In the genomic region with DNA sequence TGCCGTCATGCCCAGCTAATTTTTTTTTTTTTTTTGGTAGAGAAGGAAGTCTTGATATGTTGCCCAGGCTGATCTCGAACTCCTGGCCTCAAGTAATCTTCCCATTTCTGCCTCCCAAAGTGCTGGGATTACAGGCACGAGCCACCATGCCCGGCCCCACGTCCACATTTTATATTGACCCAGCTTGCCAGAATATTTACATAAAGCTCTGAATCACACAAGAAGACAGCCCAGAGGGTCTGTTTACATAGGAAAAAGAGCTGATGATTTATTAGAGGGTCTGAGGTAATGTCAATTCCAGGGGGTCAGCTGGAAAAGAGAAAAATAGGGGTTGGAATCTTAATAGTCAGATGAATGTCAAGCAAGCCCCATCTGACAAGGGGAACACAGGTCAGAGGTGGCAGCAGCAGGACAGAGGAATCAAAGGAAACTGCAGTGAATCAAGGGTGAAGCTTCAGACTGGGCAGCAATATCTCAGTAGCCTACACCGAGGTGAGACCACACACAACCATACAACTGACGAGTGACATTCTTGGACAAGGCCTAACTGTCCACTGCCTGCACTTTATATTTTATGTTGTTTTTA, we compare ENCODE assay signal across 1 cellular context.
TF ChIP-seq lines count a peak whose summit lies in the region.

No MANE protein-coding gene starts in this region.

TF ChIP-seq in HepG2, 621 proteins besides CTCF, POLR2A, EP300 and RAD21 (continued from another document and continues in another):
- TF ChIP-seq, protein P1, sequence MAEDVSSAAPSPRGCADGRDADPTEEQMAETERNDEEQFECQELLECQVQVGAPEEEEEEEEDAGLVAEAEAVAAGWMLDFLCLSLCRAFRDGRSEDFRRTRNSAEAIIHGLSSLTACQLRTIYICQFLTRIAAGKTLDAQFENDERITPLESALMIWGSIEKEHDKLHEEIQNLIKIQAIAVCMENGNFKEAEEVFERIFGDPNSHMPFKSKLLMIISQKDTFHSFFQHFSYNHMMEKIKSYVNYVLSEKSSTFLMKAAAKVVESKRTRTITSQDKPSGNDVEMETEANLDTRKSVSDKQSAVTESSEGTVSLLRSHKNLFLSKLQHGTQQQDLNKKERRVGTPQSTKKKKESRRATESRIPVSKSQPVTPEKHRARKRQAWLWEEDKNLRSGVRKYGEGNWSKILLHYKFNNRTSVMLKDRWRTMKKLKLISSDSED (CRISPR knock-in tag; IDR thresholded peaks at IDR 0.05): no peak
- no peak for TF ChIP-seq FOXO1 (CRISPR knock-in tag; IDR thresholded peaks at IDR 0.05)
- 0 out of 2 replicates have a peak, but pooled peaks have one; percentile 24 for TF ChIP-seq JUN (CRISPR knock-in tag; IDR thresholded peaks at IDR 0.05)
- TF ChIP-seq, protein P2, sequence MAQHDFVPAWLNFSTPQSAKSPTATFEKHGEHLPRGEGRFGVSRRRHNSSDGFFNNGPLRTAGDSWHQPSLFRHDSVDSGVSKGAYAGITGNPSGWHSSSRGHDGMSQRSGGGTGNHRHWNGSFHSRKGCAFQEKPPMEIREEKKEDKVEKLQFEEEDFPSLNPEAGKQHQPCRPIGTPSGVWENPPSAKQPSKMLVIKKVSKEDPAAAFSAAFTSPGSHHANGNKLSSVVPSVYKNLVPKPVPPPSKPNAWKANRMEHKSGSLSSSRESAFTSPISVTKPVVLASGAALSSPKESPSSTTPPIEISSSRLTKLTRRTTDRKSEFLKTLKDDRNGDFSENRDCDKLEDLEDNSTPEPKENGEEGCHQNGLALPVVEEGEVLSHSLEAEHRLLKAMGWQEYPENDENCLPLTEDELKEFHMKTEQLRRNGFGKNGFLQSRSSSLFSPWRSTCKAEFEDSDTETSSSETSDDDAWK (CRISPR knock-in tag; IDR thresholded peaks at IDR 0.05): no peak
- peak; percentile 47; the same call in 1 of the 2 replicates for TF ChIP-seq CREM (IDR thresholded peaks at IDR 0.05)
- TF ChIP-seq CREM (CRISPR knock-in tag; IDR thresholded peaks at IDR 0.05): no peak
- no peak for TF ChIP-seq JUNB (CRISPR knock-in tag; IDR thresholded peaks at IDR 0.05; ENCODE audit: borderline replicate concordance)
- TF ChIP-seq PHF21A (CRISPR knock-in tag; IDR thresholded peaks at IDR 0.05): peak; percentile 79
- no peak for TF ChIP-seq BRCA1 (CRISPR knock-in tag; IDR thresholded peaks at IDR 0.05)
- TF ChIP-seq PITX1 (CRISPR knock-in tag; IDR thresholded peaks at IDR 0.05): peak; percentile 82
- peak; percentile 22; the same call in 1 of the 2 replicates for TF ChIP-seq MTA1 (CRISPR knock-in tag; IDR thresholded peaks at IDR 0.05; ENCODE audit: borderline replicate concordance)
- peak; percentile 54; the same call in 1 of the 2 replicates for TF ChIP-seq CHD4 (IDR thresholded peaks at IDR 0.05; ENCODE audit: borderline replicate concordance, low read length)
- TF ChIP-seq ELF3 (CRISPR knock-in tag; IDR thresholded peaks at IDR 0.05): no peak
- peak; percentile 66; the same call in 1 of the 2 replicates for TF ChIP-seq PPARG (CRISPR knock-in tag; conservative IDR thresholded peaks at IDR 0.05)
- TF ChIP-seq KAT8 (CRISPR knock-in tag; IDR thresholded peaks at IDR 0.05): 0 out of 2 replicates have a peak, but pooled peaks have one; percentile 19
- TF ChIP-seq THAP11 (CRISPR knock-in tag; IDR thresholded peaks at IDR 0.05): peak; percentile 16; the same call in 1 of the 2 replicates
- peak; percentile 42; the same call in 1 of the 2 replicates for TF ChIP-seq ZFX (CRISPR knock-in tag; IDR thresholded peaks at IDR 0.05; ENCODE audit: low read depth)
- 0 out of 2 replicates have a peak, but pooled peaks have one; percentile 18 for TF ChIP-seq ZFY (CRISPR knock-in tag; IDR thresholded peaks at IDR 0.05)
- TF ChIP-seq, protein P3, sequence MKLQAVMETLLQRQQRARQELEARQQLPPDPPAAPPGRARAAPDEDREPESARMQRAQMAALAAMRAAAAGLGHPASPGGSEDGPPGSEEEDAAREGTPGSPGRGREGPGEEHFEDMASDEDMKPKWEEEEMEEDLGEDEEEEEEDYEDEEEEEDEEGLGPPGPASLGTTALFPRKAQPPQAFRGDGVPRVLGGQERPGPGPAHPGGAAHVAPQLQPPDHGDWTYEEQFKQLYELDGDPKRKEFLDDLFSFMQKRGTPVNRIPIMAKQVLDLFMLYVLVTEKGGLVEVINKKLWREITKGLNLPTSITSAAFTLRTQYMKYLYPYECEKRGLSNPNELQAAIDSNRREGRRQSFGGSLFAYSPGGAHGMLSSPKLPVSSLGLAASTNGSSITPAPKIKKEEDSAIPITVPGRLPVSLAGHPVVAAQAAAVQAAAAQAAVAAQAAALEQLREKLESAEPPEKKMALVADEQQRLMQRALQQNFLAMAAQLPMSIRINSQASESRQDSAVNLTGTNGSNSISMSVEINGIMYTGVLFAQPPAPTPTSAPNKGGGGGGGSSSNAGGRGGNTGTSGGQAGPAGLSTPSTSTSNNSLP (IDR thresholded peaks at IDR 0.05; ENCODE audit: low read depth, low read length): peak; percentile 79
- TF ChIP-seq YY1 (IDR thresholded peaks at IDR 0.05; ENCODE audit: insufficient read depth, insufficient replicate concordance, low read depth, low read length): peak; percentile 28
- TF ChIP-seq, protein P4, sequence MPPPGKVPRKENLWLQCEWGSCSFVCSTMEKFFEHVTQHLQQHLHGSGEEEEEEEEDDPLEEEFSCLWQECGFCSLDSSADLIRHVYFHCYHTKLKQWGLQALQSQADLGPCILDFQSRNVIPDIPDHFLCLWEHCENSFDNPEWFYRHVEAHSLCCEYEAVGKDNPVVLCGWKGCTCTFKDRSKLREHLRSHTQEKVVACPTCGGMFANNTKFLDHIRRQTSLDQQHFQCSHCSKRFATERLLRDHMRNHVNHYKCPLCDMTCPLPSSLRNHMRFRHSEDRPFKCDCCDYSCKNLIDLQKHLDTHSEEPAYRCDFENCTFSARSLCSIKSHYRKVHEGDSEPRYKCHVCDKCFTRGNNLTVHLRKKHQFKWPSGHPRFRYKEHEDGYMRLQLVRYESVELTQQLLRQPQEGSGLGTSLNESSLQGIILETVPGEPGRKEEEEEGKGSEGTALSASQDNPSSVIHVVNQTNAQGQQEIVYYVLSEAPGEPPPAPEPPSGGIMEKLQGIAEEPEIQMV (CRISPR knock-in tag; IDR thresholded peaks at IDR 0.05; ENCODE audit: low read depth): no peak
- 0 out of 2 replicates have a peak, but pooled peaks have one; percentile 47 for TF ChIP-seq SPEN (CRISPR knock-in tag; IDR thresholded peaks at IDR 0.05; ENCODE audit: low read depth)
- no peak for TF ChIP-seq ZNF24 (IDR thresholded peaks at IDR 0.05)
- TF ChIP-seq LCORL (IDR thresholded peaks at IDR 0.05): no peak
- 0 out of 2 replicates have a peak, but pooled peaks have one; percentile 17 for TF ChIP-seq LCORL (CRISPR knock-in tag; IDR thresholded peaks at IDR 0.05)
- TF ChIP-seq, protein P5, sequence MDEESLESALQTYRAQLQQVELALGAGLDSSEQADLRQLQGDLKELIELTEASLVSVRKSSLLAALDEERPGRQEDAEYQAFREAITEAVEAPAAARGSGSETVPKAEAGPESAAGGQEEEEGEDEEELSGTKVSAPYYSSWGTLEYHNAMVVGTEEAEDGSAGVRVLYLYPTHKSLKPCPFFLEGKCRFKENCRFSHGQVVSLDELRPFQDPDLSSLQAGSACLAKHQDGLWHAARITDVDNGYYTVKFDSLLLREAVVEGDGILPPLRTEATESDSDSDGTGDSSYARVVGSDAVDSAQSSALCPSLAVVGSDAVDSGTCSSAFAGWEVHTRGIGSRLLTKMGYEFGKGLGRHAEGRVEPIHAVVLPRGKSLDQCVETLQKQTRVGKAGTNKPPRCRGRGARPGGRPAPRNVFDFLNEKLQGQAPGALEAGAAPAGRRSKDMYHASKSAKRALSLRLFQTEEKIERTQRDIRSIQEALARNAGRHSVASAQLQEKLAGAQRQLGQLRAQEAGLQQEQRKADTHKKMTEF (CRISPR knock-in tag; IDR thresholded peaks at IDR 0.05): peak; percentile 25; the same call in 1 of the 2 replicates
- no peak for TF ChIP-seq NPAS2 (CRISPR knock-in tag; IDR thresholded peaks at IDR 0.05; ENCODE audit: borderline replicate concordance)
- TF ChIP-seq NR2F1 (CRISPR knock-in tag; IDR thresholded peaks at IDR 0.05): peak in 1 of 2 experiments; percentile 56; a peak in 1 of 4 replicates
- TF ChIP-seq, protein P6, sequence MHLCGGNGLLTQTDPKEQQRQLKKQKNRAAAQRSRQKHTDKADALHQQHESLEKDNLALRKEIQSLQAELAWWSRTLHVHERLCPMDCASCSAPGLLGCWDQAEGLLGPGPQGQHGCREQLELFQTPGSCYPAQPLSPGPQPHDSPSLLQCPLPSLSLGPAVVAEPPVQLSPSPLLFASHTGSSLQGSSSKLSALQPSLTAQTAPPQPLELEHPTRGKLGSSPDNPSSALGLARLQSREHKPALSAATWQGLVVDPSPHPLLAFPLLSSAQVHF (CRISPR knock-in tag; IDR thresholded peaks at IDR 0.05): no peak
- peak; percentile 73 for TF ChIP-seq FOSL2 (CRISPR knock-in tag; IDR thresholded peaks at IDR 0.05)
- no peak for TF ChIP-seq HOXA5 (CRISPR knock-in tag; IDR thresholded peaks at IDR 0.05)
- TF ChIP-seq SOX13 (IDR thresholded peaks at IDR 0.05): 0 out of 2 replicates have a peak, but pooled peaks have one; percentile 35
- TF ChIP-seq SOX13 (CRISPR knock-in tag; conservative IDR thresholded peaks at IDR 0.05 in 1 of 2, IDR thresholded peaks at IDR 0.05 in 1 of 2): no peak
- peak; percentile 24; the same call in 1 of the 2 replicates for TF ChIP-seq TBX3 (IDR thresholded peaks at IDR 0.05; ENCODE audit: borderline replicate concordance)
- peak; percentile 97 for TF ChIP-seq ZMYM3 (CRISPR knock-in tag; IDR thresholded peaks at IDR 0.05)
- 0 out of 2 replicates have a peak, but pooled peaks have one; percentile 24 for TF ChIP-seq ZNF343 (CRISPR knock-in tag; IDR thresholded peaks at IDR 0.05)
- TF ChIP-seq, protein P7, sequence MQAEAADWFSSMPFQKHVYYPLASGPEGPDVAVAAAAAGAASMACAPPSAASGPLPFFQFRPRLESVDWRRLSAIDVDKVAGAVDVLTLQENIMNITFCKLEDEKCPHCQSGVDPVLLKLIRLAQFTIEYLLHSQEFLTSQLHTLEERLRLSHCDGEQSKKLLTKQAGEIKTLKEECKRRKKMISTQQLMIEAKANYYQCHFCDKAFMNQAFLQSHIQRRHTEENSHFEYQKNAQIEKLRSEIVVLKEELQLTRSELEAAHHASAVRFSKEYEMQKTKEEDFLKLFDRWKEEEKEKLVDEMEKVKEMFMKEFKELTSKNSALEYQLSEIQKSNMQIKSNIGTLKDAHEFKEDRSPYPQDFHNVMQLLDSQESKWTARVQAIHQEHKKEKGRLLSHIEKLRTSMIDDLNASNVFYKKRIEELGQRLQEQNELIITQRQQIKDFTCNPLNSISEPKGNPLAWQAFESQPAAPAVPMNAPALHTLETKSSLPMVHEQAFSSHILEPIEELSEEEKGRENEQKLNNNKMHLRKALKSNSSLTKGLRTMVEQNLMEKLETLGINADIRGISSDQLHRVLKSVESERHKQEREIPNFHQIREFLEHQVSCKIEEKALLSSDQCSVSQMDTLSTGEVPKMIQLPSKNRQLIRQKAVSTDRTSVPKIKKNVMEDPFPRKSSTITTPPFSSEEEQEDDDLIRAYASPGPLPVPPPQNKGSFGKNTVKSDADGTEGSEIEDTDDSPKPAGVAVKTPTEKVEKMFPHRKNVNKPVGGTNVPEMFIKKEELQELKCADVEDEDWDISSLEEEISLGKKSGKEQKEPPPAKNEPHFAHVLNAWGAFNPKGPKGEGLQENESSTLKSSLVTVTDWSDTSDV (CRISPR knock-in tag; IDR thresholded peaks at IDR 0.05): no peak
- peak; percentile 74 for TF ChIP-seq SAP130 (CRISPR knock-in tag; IDR thresholded peaks at IDR 0.05; ENCODE audit: low read depth)
- TF ChIP-seq, protein P8, sequence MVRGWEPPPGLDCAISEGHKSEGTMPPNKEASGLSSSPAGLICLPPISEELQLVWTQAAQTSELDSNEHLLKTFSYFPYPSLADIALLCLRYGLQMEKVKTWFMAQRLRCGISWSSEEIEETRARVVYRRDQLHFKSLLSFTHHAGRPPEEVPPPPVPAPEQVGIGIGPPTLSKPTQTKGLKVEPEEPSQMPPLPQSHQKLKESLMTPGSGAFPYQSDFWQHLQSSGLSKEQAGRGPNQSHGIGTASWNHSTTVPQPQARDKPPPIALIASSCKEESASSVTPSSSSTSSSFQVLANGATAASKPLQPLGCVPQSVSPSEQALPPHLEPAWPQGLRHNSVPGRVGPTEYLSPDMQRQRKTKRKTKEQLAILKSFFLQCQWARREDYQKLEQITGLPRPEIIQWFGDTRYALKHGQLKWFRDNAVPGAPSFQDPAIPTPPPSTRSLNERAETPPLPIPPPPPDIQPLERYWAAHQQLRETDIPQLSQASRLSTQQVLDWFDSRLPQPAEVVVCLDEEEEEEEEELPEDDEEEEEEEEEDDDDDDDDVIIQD (CRISPR knock-in tag; IDR thresholded peaks at IDR 0.05; ENCODE audit: low read depth): peak; percentile 67
- 0 out of 2 replicates have a peak, but pooled peaks have one; percentile 26 for TF ChIP-seq ISL2 (CRISPR knock-in tag; IDR thresholded peaks at IDR 0.05)
- TF ChIP-seq, protein P9, sequence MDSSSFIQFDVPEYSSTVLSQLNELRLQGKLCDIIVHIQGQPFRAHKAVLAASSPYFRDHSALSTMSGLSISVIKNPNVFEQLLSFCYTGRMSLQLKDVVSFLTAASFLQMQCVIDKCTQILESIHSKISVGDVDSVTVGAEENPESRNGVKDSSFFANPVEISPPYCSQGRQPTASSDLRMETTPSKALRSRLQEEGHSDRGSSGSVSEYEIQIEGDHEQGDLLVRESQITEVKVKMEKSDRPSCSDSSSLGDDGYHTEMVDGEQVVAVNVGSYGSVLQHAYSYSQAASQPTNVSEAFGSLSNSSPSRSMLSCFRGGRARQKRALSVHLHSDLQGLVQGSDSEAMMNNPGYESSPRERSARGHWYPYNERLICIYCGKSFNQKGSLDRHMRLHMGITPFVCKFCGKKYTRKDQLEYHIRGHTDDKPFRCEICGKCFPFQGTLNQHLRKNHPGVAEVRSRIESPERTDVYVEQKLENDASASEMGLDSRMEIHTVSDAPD (CRISPR knock-in tag; IDR thresholded peaks at IDR 0.05): no peak
- TF ChIP-seq RARA (CRISPR knock-in tag; IDR thresholded peaks at IDR 0.05): peak; percentile 44
- TF ChIP-seq NFIC (IDR thresholded peaks at IDR 0.05; ENCODE audit: low read length): peak; percentile 74; the same call in 1 of the 2 replicates
- peak; percentile 14; the same call in 1 of the 2 replicates for TF ChIP-seq RXRB (CRISPR knock-in tag; IDR thresholded peaks at IDR 0.05; ENCODE audit: borderline replicate concordance)
- peak; percentile 66; the same call in 1 of the 2 replicates for TF ChIP-seq SIX1 (CRISPR knock-in tag; IDR thresholded peaks at IDR 0.05; ENCODE audit: borderline replicate concordance)
- peak; percentile 56; the same call in 1 of the 2 replicates for TF ChIP-seq DPF2 (CRISPR knock-in tag; IDR thresholded peaks at IDR 0.05; ENCODE audit: borderline replicate concordance, low read depth)
- TF ChIP-seq, protein P10, sequence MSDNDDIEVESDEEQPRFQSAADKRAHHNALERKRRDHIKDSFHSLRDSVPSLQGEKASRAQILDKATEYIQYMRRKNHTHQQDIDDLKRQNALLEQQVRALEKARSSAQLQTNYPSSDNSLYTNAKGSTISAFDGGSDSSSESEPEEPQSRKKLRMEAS (IDR thresholded peaks at IDR 0.05): peak; percentile 40; the same call in 1 of the 2 replicates
- TF ChIP-seq ZKSCAN8 (CRISPR knock-in tag; IDR thresholded peaks at IDR 0.05; ENCODE audit: borderline replicate concordance): peak; percentile 56; the same call in 1 of the 2 replicates
- TF ChIP-seq, protein P11, sequence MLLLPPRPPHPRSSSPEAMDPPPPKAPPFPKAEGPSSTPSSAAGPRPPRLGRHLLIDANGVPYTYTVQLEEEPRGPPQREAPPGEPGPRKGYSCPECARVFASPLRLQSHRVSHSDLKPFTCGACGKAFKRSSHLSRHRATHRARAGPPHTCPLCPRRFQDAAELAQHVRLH (CRISPR knock-in tag; IDR thresholded peaks at IDR 0.05; ENCODE audit: borderline replicate concordance, low read depth): peak; percentile 51; the same call in 1 of the 2 replicates
- peak; percentile 98 for TF ChIP-seq ZMYM2 (CRISPR knock-in tag; IDR thresholded peaks at IDR 0.05)
- 0 out of 2 replicates have a peak, but pooled peaks have one; percentile 69 for TF ChIP-seq RORA (CRISPR knock-in tag; IDR thresholded peaks at IDR 0.05)
